1 cellular context compared by ENCODE assay signal in the genomic region with DNA sequence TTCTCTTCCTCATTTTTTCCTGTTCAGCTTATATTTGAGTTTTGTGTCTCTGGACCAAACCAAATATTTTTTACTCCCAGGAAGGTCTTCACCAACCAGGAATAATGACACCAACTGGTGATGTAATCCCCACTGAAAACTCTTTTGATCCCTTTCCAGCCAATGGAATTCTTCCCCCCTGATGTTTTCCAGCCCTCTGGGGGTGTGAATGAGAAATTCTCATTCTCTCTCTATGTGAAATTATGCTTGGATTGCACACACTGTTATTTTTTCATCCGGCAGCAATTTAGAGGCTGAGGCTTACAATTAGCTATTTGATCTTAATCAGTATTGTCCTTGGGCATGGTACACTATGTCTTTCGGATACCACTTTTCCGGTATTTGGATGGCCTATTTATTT.
TF ChIP-seq lines count a peak whose summit lies in the region.

No MANE protein-coding gene starts in this region.

TF ChIP-seq in HEK293, 187 proteins besides CTCF, POLR2A, EP300 and RAD21 (continued from another document):
- 0 out of 2 replicates have a peak, but pooled peaks have one; percentile 13 for TF ChIP-seq PRDM6 (tag by site-specific recombination; IDR thresholded peaks at IDR 0.05)
- TF ChIP-seq ZNF366 (tag by site-specific recombination; conservative IDR thresholded peaks at IDR 0.05) = no peak
- TF ChIP-seq ZNF664 (tag by site-specific recombination; IDR thresholded peaks at IDR 0.05) = no peak
- TF ChIP-seq, protein P1, sequence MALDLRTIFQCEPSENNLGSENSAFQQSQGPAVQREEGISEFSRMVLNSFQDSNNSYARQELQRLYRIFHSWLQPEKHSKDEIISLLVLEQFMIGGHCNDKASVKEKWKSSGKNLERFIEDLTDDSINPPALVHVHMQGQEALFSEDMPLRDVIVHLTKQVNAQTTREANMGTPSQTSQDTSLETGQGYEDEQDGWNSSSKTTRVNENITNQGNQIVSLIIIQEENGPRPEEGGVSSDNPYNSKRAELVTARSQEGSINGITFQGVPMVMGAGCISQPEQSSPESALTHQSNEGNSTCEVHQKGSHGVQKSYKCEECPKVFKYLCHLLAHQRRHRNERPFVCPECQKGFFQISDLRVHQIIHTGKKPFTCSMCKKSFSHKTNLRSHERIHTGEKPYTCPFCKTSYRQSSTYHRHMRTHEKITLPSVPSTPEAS (tag by site-specific recombination; IDR thresholded peaks at IDR 0.05) = no peak
